In the genomic region with DNA sequence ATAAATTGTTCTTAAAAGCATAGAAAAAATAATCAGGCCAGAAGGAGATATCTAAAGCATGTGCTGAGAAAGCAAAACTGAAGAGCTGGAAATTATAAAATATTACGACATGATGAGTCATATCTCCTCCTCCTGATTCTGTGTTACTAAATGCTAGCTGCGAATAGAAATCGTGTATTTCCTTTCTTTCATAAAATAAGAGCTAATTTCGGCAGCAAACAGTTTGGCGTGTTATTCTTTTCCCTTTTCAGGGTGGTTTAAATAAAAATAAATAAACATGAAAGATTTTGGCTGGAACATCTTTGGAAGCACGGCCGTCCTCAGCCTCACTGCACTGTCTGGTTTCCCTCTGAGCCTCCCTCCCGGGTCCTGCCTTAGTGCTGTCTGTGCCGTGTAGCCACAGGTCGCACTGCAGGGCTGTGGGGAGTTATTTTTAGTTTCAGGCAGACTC, we compare ENCODE assay signal across 8 cellular contexts. TPM values are rescaled to one million over a fixed set of nuclear protein-coding genes. Genes with fewer than 3 reads are reported as not detected.
DNase-seq lines count a peak whose midpoint lies in the region; ATAC-seq and TF ChIP-seq lines count a peak whose summit lies in the region.

No MANE protein-coding gene starts in this region.

- no TSS peak for BruUV-seq in MCF 10A (replicated peaks; lab: Mats Ljungman, UMichigan)

- intact Hi-C loops in MCF 10A (cut with micrococcal nuclease), result no loop called here

- POLR2A ChIA-PET in MCF 10A (lab: Yijun Ruan, JAX), result interaction anchor here (0.6 to 3.1 kb wide), 25 partner anchors 8 to 464 kb away, joined by 3 to 18 read pairs (median 4); a partner anchor contains a TSS

- no peaks in the 10 kb centered on the region for H3K36me3 ChIP-seq in ACC112 (ENCODE audit: insufficient read depth, low read length)

- ATAC-seq in HG02884 (IDR thresholded peaks at IDR 0.05; ENCODE audit: unreplicated experiment) (no peak), HG02571 (IDR thresholded peaks at IDR 0.05; ENCODE audit: unreplicated experiment) (no peak), GM19035 (IDR thresholded peaks at IDR 0.05; ENCODE audit: unreplicated experiment) (no peak)

- no peak for TF ChIP-seq CTCF in MCF 10A (IDR thresholded peaks at IDR 0.05; ENCODE audit: unreplicated experiment)
- no peak for TF ChIP-seq CTCF in mesothelial cell of epicardium (IDR thresholded peaks at IDR 0.05; ENCODE audit: unreplicated experiment)

- H3K27me3 Mint-ChIP-seq in MCF 10A (ENCODE audit: insufficient read depth, unreplicated experiment) (no peaks in the 10 kb centered on the region), mesothelial cell of epicardium (ENCODE audit: low read depth) (no peaks in the 10 kb centered on the region)

- peak overlapping the region; percentile 61 for H3K4me3 Mint-ChIP-seq in MCF 10A (ENCODE audit: unreplicated experiment)
- H3K4me3 Mint-ChIP-seq in mesothelial cell of epicardium, result peak overlapping the region; percentile 26

- H2AFZ ChIP-seq in ACC112 (ENCODE audit: low read length, unreplicated experiment), result peak overlapping the region; percentile 69

- no peaks in the 10 kb centered on the region for H3K27me3 ChIP-seq in ACC112 (ENCODE audit: insufficient read depth, low read length)

- DNase-seq in LHCN-M2 (ENCODE audit: low read depth) (peak; percentile 78), MCF 10A (ENCODE audit: unreplicated experiment) (peak; percentile 67), mesothelial cell of epicardium (ENCODE audit: low spot score in 2 of 2, unreplicated experiment in 2 of 2) (no peak), NCI-H774 (lab: John Stamatoyannopoulos, UW) (no peak)

- H3K9me3 Mint-ChIP-seq in MCF 10A (ENCODE audit: unreplicated experiment) (no peaks in the 10 kb centered on the region), mesothelial cell of epicardium (no peaks in the 10 kb centered on the region)

- H3K4me3 ChIP-seq in ACC112 (ENCODE audit: low read depth, low read length), result peak overlapping the region; percentile 77

- H3K79me2 ChIP-seq in ACC112 (ENCODE audit: control insufficient read depth, insufficient read depth, low read length, unreplicated experiment), result peaks cover 4% of the 10 kb centered on the region

- peaks cover 14% of the 10 kb centered on the region for H3K4me1 Mint-ChIP-seq in MCF 10A (ENCODE audit: insufficient read depth, unreplicated experiment)
- peaks cover 31% of the 10 kb centered on the region for H3K4me1 Mint-ChIP-seq in mesothelial cell of epicardium

- H3K27ac Mint-ChIP-seq in MCF 10A (ENCODE audit: low read depth, unreplicated experiment) (peak overlapping the region; percentile 86), mesothelial cell of epicardium (peak overlapping the region; percentile 96)

- CTCF ChIA-PET in MCF 10A (lab: Yijun Ruan, JAX), result interaction anchor here (0.6 to 9.6 kb wide), 12 partner anchors 8 to 526 kb away, joined by 3 to 133 read pairs (median 5); no protein-coding TSS in a partner anchor

- H3K4me1 ChIP-seq in ACC112 (ENCODE audit: control insufficient read depth, insufficient read depth, low read length, unreplicated experiment), result peaks cover 28% of the 10 kb centered on the region

- H3K36me3 Mint-ChIP-seq in MCF 10A (ENCODE audit: insufficient read depth, unreplicated experiment) (peaks cover 6% of the 10 kb centered on the region), mesothelial cell of epicardium (no peaks in the 10 kb centered on the region)

- H3K27ac ChIP-seq in ACC112 (ENCODE audit: low read depth, low read length), result peak overlapping the region; percentile 78

RNA-seq across cellular contexts. Expression of a gene that starts 56.0 kb away (rescaled TPM):
- total RNA-seq in LHCN-M2 (2014; rRNA removed) (25.4 and 29.6 TPM in 2 replicates), MCF 10A (2022) (18.1 and 19.4 TPM in 2 replicates), mesothelial cell of epicardium (22.7 to 27.9 TPM (median 26.5 TPM) in 3 replicates)
- polyA plus RNA-seq in LHCN-M2 (2012), result 63.3 TPM

Comparison
In these comparisons a context has a peak if more than half of its experiments do, and no peak if none do; other contexts are left out.
1. DNase-seq: peak in LHCN-M2 (single experiment) and MCF 10A (single experiment); none in mesothelial cell of epicardium (0 of 2) and NCI-H774 (single experiment).